In genomic region chr3:33061782-33062181, GRCh38 we compare ENCODE assay signal across 11 cellular contexts. TPM values are rescaled to one million over a fixed set of nuclear protein-coding genes. Genes with fewer than 3 reads are reported as not detected.
DNase-seq lines count a peak whose midpoint lies in the region; ATAC-seq and TF ChIP-seq lines count a peak whose summit lies in the region.
"Had no signal": no experiment of that assay in that cellular context is flagged by ENCODE, and none has a peak within 500 bp of the region (broad histone marks: within the 10 kb centered on the region; RNA-seq: fewer than 3 reads in every experiment).

No MANE protein-coding gene starts in this region.

- POLR2A ChIA-PET in activated CD4-positive, alpha-beta T cell treated with anti-CD3 and anti-CD28 coated beads, Interleukin-2, amount 10 ng/mL, durations not matched to agents 7 days and 5 days (lab: Charles Lee) = interaction anchor here (0.9 kb wide), 1 partner anchor 112 kb away, joined by 5 read pairs; no protein-coding TSS in a partner anchor

- 62 to 76% methylated on average over 2 of the region's 2 CpGs for WGBS in endodermal cell (ENCODE audit: insufficient coverage in 1 of 2, insufficient read length in 1 of 2), 2 experiments
- WGBS in heart right ventricle, 2 donors = 87 to 96% methylated on average over 2 of the region's 2 CpGs

- peak overlapping the region; percentile 93 for H3K27ac Mint-ChIP-seq in activated CD4-positive, alpha-beta T cell treated with anti-CD3 and anti-CD28 coated beads, Interleukin-2, amount 10 ng/mL, durations not matched to agents 7 days and 5 days
- H3K27ac Mint-ChIP-seq in endodermal cell (peak overlapping the region; percentile 93), endothelial cell (ENCODE audit: unreplicated experiment) (no peak overlapping the region)
- H3K27ac Mint-ChIP-seq in stimulated activated memory B cell treated with anti-CD40 and anti-IgM and Interleukin-4, amounts not matched to agents 10 μg/mL and 1 μg/mL and 100 μg/mL, for 72 hours = peak overlapping the region; percentile 87

- H3K36me3 Mint-ChIP-seq in activated CD4-positive, alpha-beta T cell treated with anti-CD3 and anti-CD28 coated beads, Interleukin-2, amount 10 ng/mL, durations not matched to agents 7 days and 5 days (ENCODE audit: low read depth) = peaks cover 65% of the 10 kb centered on the region
- peaks cover 35% of the 10 kb centered on the region for H3K36me3 Mint-ChIP-seq in endodermal cell (ENCODE audit: low read depth)
- peaks cover 62% of the 10 kb centered on the region for H3K36me3 Mint-ChIP-seq in stimulated activated memory B cell treated with anti-CD40 and anti-IgM and Interleukin-4, amounts not matched to agents 10 μg/mL and 1 μg/mL and 100 μg/mL, for 72 hours
- peaks cover 25% of the 10 kb centered on the region for H3K36me3 Mint-ChIP-seq in endothelial cell (ENCODE audit: low read depth, unreplicated experiment)

- DNase-seq in activated CD4-positive, CD25-positive, alpha-beta regulatory T cell (lab: John Stamatoyannopoulos, UW) = no peak
- peak; percentile 54 for DNase-seq in activated CD4-positive, alpha-beta T cell treated with anti-CD3 and anti-CD28 coated beads, Interleukin-2, amount 10 ng/mL, durations not matched to agents 7 days and 5 days
- no peak for DNase-seq in endodermal cell
- DNase-seq in heart right ventricle = no peak
- no peak for DNase-seq in NCI-H748 treated with DMSO at 0.1 percent for 48 hours (lab: John Stamatoyannopoulos, UW)
- no peak for DNase-seq in endothelial cell (ENCODE audit: low spot score)
- DNase-seq: MM.1S, upper lobe of right lung had no signal

- H3K27me3 ChIP-seq in endodermal cell (ENCODE audit: control insufficient read depth, insufficient read depth, low read length, poor library complexity, severe bottlenecking) (no peaks in the 10 kb centered on the region), heart right ventricle (no peaks in the 10 kb centered on the region)
- H3K27me3 ChIP-seq: upper lobe of right lung had no signal

- H3K9me3 ChIP-seq in endodermal cell (ENCODE audit: control insufficient read depth, low read length) (no peaks in the 10 kb centered on the region), heart right ventricle (no peaks in the 10 kb centered on the region)
- H3K9me3 ChIP-seq: upper lobe of right lung had no signal

- H3K4me3 ChIP-seq in endodermal cell (ENCODE audit: low read length) (no peak overlapping the region), heart right ventricle (no peak overlapping the region)
- H3K4me3 ChIP-seq: upper lobe of right lung had no signal

- peaks cover 85% of the 10 kb centered on the region for H3K4me1 Mint-ChIP-seq in activated CD4-positive, alpha-beta T cell treated with anti-CD3 and anti-CD28 coated beads, Interleukin-2, amount 10 ng/mL, durations not matched to agents 7 days and 5 days
- H3K4me1 Mint-ChIP-seq in endodermal cell (peaks cover 25% of the 10 kb centered on the region), endothelial cell (ENCODE audit: unreplicated experiment) (peaks cover 2% of the 10 kb centered on the region)
- peaks cover 61% of the 10 kb centered on the region for H3K4me1 Mint-ChIP-seq in stimulated activated memory B cell treated with anti-CD40 and anti-IgM and Interleukin-4, amounts not matched to agents 10 μg/mL and 1 μg/mL and 100 μg/mL, for 72 hours

- TF ChIP-seq CTCF in endodermal cell (conservative IDR thresholded peaks at IDR 0.05) (no peak), heart right ventricle (IDR thresholded peaks at IDR 0.05) (no peak), endothelial cell (IDR thresholded peaks at IDR 0.05; ENCODE audit: unreplicated experiment) (no peak)

- ATAC-seq in activated CD4-positive, CD25-positive, alpha-beta regulatory T cell treated with anti-CD3 and anti-CD28 coated beads, Interleukin-2, amount 50 U/mL, for 24 hours = peak; percentile 65 to 72
- ATAC-seq in stimulated activated memory B cell treated with anti-CD40 and anti-IgM and Interleukin-4, amounts not matched to agents 10 μg/mL and 1 μg/mL and 100 μg/mL, for 72 hours = peak; percentile 44
- ATAC-seq in heart right ventricle = no peak
- ATAC-seq: upper lobe of right lung had no signal

- CTCF ChIA-PET in activated CD4-positive, alpha-beta T cell treated with anti-CD3 and anti-CD28 coated beads, Interleukin-2, amount 10 ng/mL, durations not matched to agents 7 days and 5 days (lab: Charles Lee) = interaction anchor here (0.5 to 2.8 kb wide), 11 partner anchors 9 to 115 kb away, joined by 3 to 13 read pairs (median 4); no protein-coding TSS in a partner anchor

- no peaks in the 10 kb centered on the region for H3K9me3 Mint-ChIP-seq in activated CD4-positive, alpha-beta T cell treated with anti-CD3 and anti-CD28 coated beads, Interleukin-2, amount 10 ng/mL, durations not matched to agents 7 days and 5 days
- H3K9me3 Mint-ChIP-seq in endodermal cell (no peaks in the 10 kb centered on the region), endothelial cell (ENCODE audit: unreplicated experiment) (no peaks in the 10 kb centered on the region)
- H3K9me3 Mint-ChIP-seq in stimulated activated memory B cell treated with anti-CD40 and anti-IgM and Interleukin-4, amounts not matched to agents 10 μg/mL and 1 μg/mL and 100 μg/mL, for 72 hours = no peaks in the 10 kb centered on the region

- intact Hi-C loops in heart right ventricle (cut with DNase I) = loop anchor here in 1 of 10 donors (10.0 kb wide), 1 partner anchor 107 kb away; the partner anchor contains the start of gene CCR4

- H3K27me3 Mint-ChIP-seq in activated CD4-positive, alpha-beta T cell treated with anti-CD3 and anti-CD28 coated beads, Interleukin-2, amount 10 ng/mL, durations not matched to agents 7 days and 5 days = no peaks in the 10 kb centered on the region
- H3K27me3 Mint-ChIP-seq in endodermal cell (ENCODE audit: insufficient read depth) = no peaks in the 10 kb centered on the region
- no peaks in the 10 kb centered on the region for H3K27me3 Mint-ChIP-seq in stimulated activated memory B cell treated with anti-CD40 and anti-IgM and Interleukin-4, amounts not matched to agents 10 μg/mL and 1 μg/mL and 100 μg/mL, for 72 hours
- H3K27me3 Mint-ChIP-seq in endothelial cell (ENCODE audit: unreplicated experiment) = no peaks in the 10 kb centered on the region

- H3K4me3 Mint-ChIP-seq in activated CD4-positive, alpha-beta T cell treated with anti-CD3 and anti-CD28 coated beads, Interleukin-2, amount 10 ng/mL, durations not matched to agents 7 days and 5 days = peak overlapping the region; percentile 35
- no peak overlapping the region for H3K4me3 Mint-ChIP-seq in endodermal cell
- H3K4me3 Mint-ChIP-seq in stimulated activated memory B cell treated with anti-CD40 and anti-IgM and Interleukin-4, amounts not matched to agents 10 μg/mL and 1 μg/mL and 100 μg/mL, for 72 hours = no peak overlapping the region
- H3K4me3 Mint-ChIP-seq in endothelial cell (ENCODE audit: unreplicated experiment) = no peak overlapping the region

- H3K4me1 ChIP-seq in endodermal cell (ENCODE audit: control insufficient read depth, insufficient read depth, low read length) = no peaks in the 10 kb centered on the region
- peaks cover 0 to 11% (median 0%) of the 10 kb centered on the region in 9 donors for H3K4me1 ChIP-seq in heart right ventricle
- H3K4me1 ChIP-seq: upper lobe of right lung had no signal

- H3K27ac ChIP-seq in endodermal cell (ENCODE audit: low read depth, low read length) (no peak overlapping the region), heart right ventricle (peak overlapping the region in 1 of 10 donors; percentile 35)
- H3K27ac ChIP-seq: 22Rv1, upper lobe of right lung had no signal

- H3K36me3 ChIP-seq in endodermal cell (ENCODE audit: control insufficient read depth, insufficient read depth, low read length) = peaks cover 22% of the 10 kb centered on the region
- peaks cover 0 to 97% (median 35%) of the 10 kb centered on the region in 9 donors for H3K36me3 ChIP-seq in heart right ventricle

- no peak overlapping the region for H3K9ac ChIP-seq in endodermal cell (ENCODE audit: extremely low read depth, low read length, poor library complexity, severe bottlenecking)

RNA-seq across cellular contexts. Expression of gene GLB1, which starts 35.2 kb away (rescaled TPM):
- 10 to 100 TPM; 45.4 to 46.5 TPM for total RNA-seq in activated CD4-positive, alpha-beta T cell treated with anti-CD3 and anti-CD28 coated beads, Interleukin-2, amount 10 ng/mL, durations not matched to agents 7 days and 5 days
- total RNA-seq in endodermal cell = 10 to 100 TPM; 66.9 to 67.9 TPM
- 39.6 TPM for polyA plus RNA-seq in endodermal cell (2013, experiment 1 of 2)
- polyA plus RNA-seq in endodermal cell (2013, experiment 2 of 2) = 42.1 TPM
- total RNA-seq in heart right ventricle = 10 to 100 TPM; 18.1 to 32.9 (median 20.7) TPM
- polyA plus RNA-seq in heart right ventricle = 10 to 100 TPM in 1 of 2 donors, 1 to 10 TPM in 1; 4.0 to 13.4 TPM
- total RNA-seq in endothelial cell (ENCODE audit: unreplicated experiment) = 84.6 TPM

RNA-seq across cellular contexts. Expression of gene TMPPE, which starts 35.2 kb away (rescaled TPM):
- total RNA-seq in activated CD4-positive, alpha-beta T cell treated with anti-CD3 and anti-CD28 coated beads, Interleukin-2, amount 10 ng/mL, durations not matched to agents 7 days and 5 days = 10 to 100 TPM; 13.4 to 14.3 TPM
- total RNA-seq in endodermal cell (1 to 10 TPM; 5.2 to 8.4 TPM), heart right ventricle (1 to 10 TPM; 3.2 to 7.4 (median 4.7) TPM), endothelial cell (ENCODE audit: unreplicated experiment) (9.8 TPM)
- polyA plus RNA-seq in endodermal cell (2013, experiment 1 of 2) = 1.1 TPM
- 1.4 TPM for polyA plus RNA-seq in endodermal cell (2013, experiment 2 of 2)
- under 1 TPM; 0.29 to 0.59 TPM for polyA plus RNA-seq in heart right ventricle

RNA-seq across cellular contexts. Expression of gene CRTAP, which starts 52.0 kb away (rescaled TPM):
- total RNA-seq in activated CD4-positive, alpha-beta T cell treated with anti-CD3 and anti-CD28 coated beads, Interleukin-2, amount 10 ng/mL, durations not matched to agents 7 days and 5 days = 10 to 100 TPM; 38.8 to 39.3 TPM
- total RNA-seq in endodermal cell = 100 to 1,000 TPM; 164 to 166 TPM
- 109 TPM for polyA plus RNA-seq in endodermal cell (2013, experiment 1 of 2)
- polyA plus RNA-seq in endodermal cell (2013, experiment 2 of 2) = 107 TPM
- total RNA-seq in heart right ventricle = 100 to 1,000 TPM in 3 of 10 donors, 10 to 100 TPM in 7; 72.8 to 120 (median 88.4) TPM
- 10 to 100 TPM; 17.5 to 57.9 TPM for polyA plus RNA-seq in heart right ventricle
- 341 TPM for total RNA-seq in endothelial cell (ENCODE audit: unreplicated experiment)

Comparison
In these comparisons a context has a peak if more than half of its experiments do, and no peak if none do; other contexts are left out.
1. ATAC-seq: peak in activated CD4-positive, CD25-positive, alpha-beta regulatory T cell treated with anti-CD3 and anti-CD28 coated beads, Interleukin-2, amount 50 U/mL, for 24 hours (2 of 2) and stimulated activated memory B cell treated with anti-CD40 and anti-IgM and Interleukin-4, amounts not matched to agents 10 μg/mL and 1 μg/mL and 100 μg/mL, for 72 hours (single experiment); none in heart right ventricle (0 of 8).